ENCODE assay signal across 1 cellular context in genomic region chr1:212381509-212381908, GRCh38.
TF ChIP-seq lines count a peak whose summit lies in the region.

No MANE protein-coding gene starts in this region.

TF ChIP-seq in H1, 55 proteins besides CTCF, POLR2A, EP300 and RAD21:
- TF ChIP-seq SIX5 (IDR thresholded peaks at IDR 0.05; ENCODE audit: low read depth, low read length), result no peak
- no peak for TF ChIP-seq SAP30 (IDR thresholded peaks at IDR 0.05; ENCODE audit: insufficient read depth, insufficient replicate concordance, low read length)
- TF ChIP-seq CREB1 (IDR thresholded peaks at IDR 0.05), result no peak
- TF ChIP-seq RXRA (IDR thresholded peaks at IDR 0.05; ENCODE audit: insufficient read depth, low read depth, low read length), result no peak
- TF ChIP-seq NANOG (IDR thresholded peaks at IDR 0.05; ENCODE audit: insufficient read depth, low read depth, low read length, poor library complexity, severe bottlenecking), result no peak
- TF ChIP-seq EZH2 (IDR thresholded peaks at IDR 0.05; ENCODE audit: low read depth, low read length, severe bottlenecking), result no peak
- TF ChIP-seq MAX (IDR thresholded peaks at IDR 0.05), result no peak
- no peak for TF ChIP-seq SIRT6 (IDR thresholded peaks at IDR 0.05; ENCODE audit: low read length)
- no peak for TF ChIP-seq E2F6 (IDR thresholded peaks at IDR 0.05)
- TF ChIP-seq SRF (IDR thresholded peaks at IDR 0.05; ENCODE audit: low read depth, low read length), result no peak
- TF ChIP-seq RFX5 (IDR thresholded peaks at IDR 0.05; ENCODE audit: borderline replicate concordance, low read depth, low read length), result no peak
